Comparison of ENCODE assay signal across 9 cellular contexts in genomic region chr10:30534465-30535144, GRCh38.
DNase-seq lines count a peak whose midpoint lies in the region; ATAC-seq and TF ChIP-seq lines count a peak whose summit lies in the region.
"Had no signal": no experiment of that assay in that cellular context is flagged by ENCODE, and none has a peak within 500 bp of the region (broad histone marks: within the 10 kb centered on the region; RNA-seq: fewer than 3 reads in every experiment).

No MANE protein-coding gene starts in this region.

- H4K8ac ChIP-seq in H9 (replicated peaks; ENCODE audit: insufficient read length, low read depth, low read length) = no peak overlapping the region

- H3K9me3 Mint-ChIP-seq in H9 = no peaks in the 10 kb centered on the region
- H3K9me3 Mint-ChIP-seq in endothelial cell (ENCODE audit: unreplicated experiment) = no peaks in the 10 kb centered on the region

- peak overlapping the region; percentile 80 for H3K18ac ChIP-seq in H9 (ENCODE audit: insufficient read length, low read depth, low read length)

- H3K56ac ChIP-seq in H9 (ENCODE audit: insufficient read length, low read depth, low read length) = no peak overlapping the region

- H3K27me3 Mint-ChIP-seq in H9 (ENCODE audit: low read depth) (no peaks in the 10 kb centered on the region), endothelial cell (ENCODE audit: unreplicated experiment) (peaks cover 2% of the 10 kb centered on the region)

- H3K9me3 ChIP-seq in H9 (ENCODE audit: control insufficient read depth, low read depth, low read length) = no peaks in the 10 kb centered on the region
- H3K9me3 ChIP-seq in mucosa of descending colon = no peaks in the 10 kb centered on the region

- H2AFZ ChIP-seq in H9 (ENCODE audit: low read length) = no peak overlapping the region

- H2AK5ac ChIP-seq in H9 (ENCODE audit: insufficient read length, low read length) = no peak overlapping the region

- no peak overlapping the region for H4K91ac ChIP-seq in H9 (ENCODE audit: insufficient read length, low read depth, low read length)

- peak overlapping the region in 1 of 2 experiments; percentile 44; a peak in 1 of 5 replicates for H3K4me3 Mint-ChIP-seq in H9
- H3K4me3 Mint-ChIP-seq in endothelial cell (ENCODE audit: unreplicated experiment) = no peak overlapping the region

- H2BK15ac ChIP-seq in H9 (ENCODE audit: low read depth, low read length) = no peak overlapping the region

- no peaks in the 10 kb centered on the region for H3K36me3 Mint-ChIP-seq in H9 (ENCODE audit: insufficient read depth in 1 of 3, low read depth in 3 of 3)
- H3K36me3 Mint-ChIP-seq in endothelial cell (ENCODE audit: low read depth, unreplicated experiment) = no peaks in the 10 kb centered on the region

- no peak overlapping the region for H3K23ac ChIP-seq in H9 (ENCODE audit: insufficient read length, low read depth, low read length)

- peak overlapping the region in 1 of 3 experiments; percentile 49; a peak in 2 of 7 replicates for H3K27ac Mint-ChIP-seq in H9
- no peak overlapping the region for H3K27ac Mint-ChIP-seq in endothelial cell (ENCODE audit: unreplicated experiment)

- H3K14ac ChIP-seq in H9 (ENCODE audit: insufficient read depth, low read length) = no peak overlapping the region

- H3K9ac ChIP-seq in H9 (ENCODE audit: extremely low read depth, insufficient read length, low read length) = no peak overlapping the region

- no CpG with 5 or more reads among the region's 20 CpGs for WGBS in H9 (ENCODE audit: extremely low coverage, insufficient read length, low lambda C conversion rate)

- no peak overlapping the region for H3T11ph ChIP-seq in H9 (ENCODE audit: low read length)

- DNase-seq in CMK (ENCODE audit: low read depth) = peak; percentile 52
- peak; percentile 66 for DNase-seq in H9
- DNase-seq in NCI-H82 treated with DMSO at 0.1 percent for 48 hours (lab: John Stamatoyannopoulos, UW; ENCODE audit: unreplicated experiment) = peak; percentile 25
- DNase-seq in activated CD8-positive, alpha-beta memory T cell treated with anti-CD3 and anti-CD28 coated beads for 48 hours (ENCODE audit: low read depth in 2 of 3, low spot score in 2 of 3) = peak in 2 of 3 experiments; percentile 27 to 40
- peak; percentile 68 for DNase-seq in endothelial cell (ENCODE audit: low spot score)
- DNase-seq in mucosa of descending colon = peak in 2 of 3 donors; percentile 51 to 89
- DNase-seq in stimulated activated CD8-positive, alpha-beta memory T cell treated with anti-CD3 and anti-CD28 coated beads, Interleukin-4, amount 100 ng/mL, for 48 hours = peak; percentile 81

- H3K79me2 ChIP-seq in H9 (ENCODE audit: insufficient read depth, low read length) = no peaks in the 10 kb centered on the region

- no peak overlapping the region for H2BK12ac ChIP-seq in H9 (ENCODE audit: insufficient read length, low read depth, low read length)

- H3K4me2 ChIP-seq in H9 (ENCODE audit: insufficient read depth, insufficient read length, low read length) = no peak overlapping the region

- peak; percentile 82 for ATAC-seq in mucosa of descending colon
- no peak for ATAC-seq in GM19397 (IDR thresholded peaks at IDR 0.05; ENCODE audit: unreplicated experiment)

- H2BK20ac ChIP-seq in H9 (ENCODE audit: low read depth, low read length, poor library complexity, severe bottlenecking) = no peak overlapping the region

- H4K5ac ChIP-seq in H9 (ENCODE audit: insufficient read length, low read depth, low read length) = no peak overlapping the region

- H3K4me1 Mint-ChIP-seq in H9 (peaks cover 22 to 24% of the 10 kb centered on the region in 2 experiments), endothelial cell (ENCODE audit: unreplicated experiment) (no peaks in the 10 kb centered on the region)

- H3K36me3 ChIP-seq in mucosa of descending colon (ENCODE audit: low read depth) = no peaks in the 10 kb centered on the region

- H3K4me1 ChIP-seq in H9 (ENCODE audit: insufficient read depth, low read length) (peaks cover 8% of the 10 kb centered on the region; the same call in 1 of the 2 replicates), mucosa of descending colon (ENCODE audit: low read depth) (no peaks in the 10 kb centered on the region)

- intact Hi-C loops in mucosa of descending colon (cut with DNase I, micrococcal nuclease) = loop anchor here (2.0 to 5.0 kb wide), 2 partner anchors 120 to 122 kb away; no protein-coding TSS in a partner anchor

- no peaks in the 10 kb centered on the region for H4K20me1 ChIP-seq in H9 (ENCODE audit: control insufficient read depth, insufficient read depth, insufficient read length)

- no peaks in the 10 kb centered on the region for H3K23me2 ChIP-seq in H9 (ENCODE audit: insufficient read length, low read depth, low read length, poor library complexity, severe bottlenecking)

- TF ChIP-seq CTCF in H9 (conservative IDR thresholded peaks at IDR 0.05) = peak; percentile 89
- peak; percentile 83 for TF ChIP-seq CTCF in endothelial cell (IDR thresholded peaks at IDR 0.05; ENCODE audit: unreplicated experiment)
- TF ChIP-seq CTCF in mucosa of descending colon (IDR thresholded peaks at IDR 0.05) = peak; percentile 81

- no peak overlapping the region for H3K4me3 ChIP-seq in mucosa of descending colon
- H3K4me3 ChIP-seq: SK-N-MC had no signal

- no peaks in the 10 kb centered on the region for H3K27me3 ChIP-seq in H9 (ENCODE audit: insufficient read depth, low read length)

- no peak overlapping the region for H2BK5ac ChIP-seq in H9 (ENCODE audit: insufficient read length, low read length)

- no peak overlapping the region for H3K4ac ChIP-seq in H9 (ENCODE audit: low read depth, low read length)

- H3K27ac ChIP-seq in H9 (ENCODE audit: insufficient read length, low read depth, low read length) = no peak overlapping the region
- H3K27ac ChIP-seq: SK-N-MC had no signal

- H3K79me1 ChIP-seq in H9 (ENCODE audit: insufficient read depth, low read depth, low read length, poor library complexity, severe bottlenecking) = no peaks in the 10 kb centered on the region

- no peak overlapping the region for H2BK120ac ChIP-seq in H9 (ENCODE audit: low read depth, low read length, poor library complexity, severe bottlenecking)

Comparison
In these comparisons a context has a peak if more than half of its experiments do, and no peak if none do; other contexts are left out.
1. DNase-seq: peak in every context shown above with its lines; median percentile 81 in stimulated activated CD8-positive, alpha-beta memory T cell treated with anti-CD3 and anti-CD28 coated beads, Interleukin-4, amount 100 ng/mL, for 48 hours; 70 in mucosa of descending colon; 68 in endothelial cell; 66 in H9; 52 in CMK; 34 in activated CD8-positive, alpha-beta memory T cell treated with anti-CD3 and anti-CD28 coated beads for 48 hours; 25 in NCI-H82 treated with DMSO at 0.1 percent for 48 hours.